Comparison of ENCODE assay signal across 12 cellular contexts in the genomic region with DNA sequence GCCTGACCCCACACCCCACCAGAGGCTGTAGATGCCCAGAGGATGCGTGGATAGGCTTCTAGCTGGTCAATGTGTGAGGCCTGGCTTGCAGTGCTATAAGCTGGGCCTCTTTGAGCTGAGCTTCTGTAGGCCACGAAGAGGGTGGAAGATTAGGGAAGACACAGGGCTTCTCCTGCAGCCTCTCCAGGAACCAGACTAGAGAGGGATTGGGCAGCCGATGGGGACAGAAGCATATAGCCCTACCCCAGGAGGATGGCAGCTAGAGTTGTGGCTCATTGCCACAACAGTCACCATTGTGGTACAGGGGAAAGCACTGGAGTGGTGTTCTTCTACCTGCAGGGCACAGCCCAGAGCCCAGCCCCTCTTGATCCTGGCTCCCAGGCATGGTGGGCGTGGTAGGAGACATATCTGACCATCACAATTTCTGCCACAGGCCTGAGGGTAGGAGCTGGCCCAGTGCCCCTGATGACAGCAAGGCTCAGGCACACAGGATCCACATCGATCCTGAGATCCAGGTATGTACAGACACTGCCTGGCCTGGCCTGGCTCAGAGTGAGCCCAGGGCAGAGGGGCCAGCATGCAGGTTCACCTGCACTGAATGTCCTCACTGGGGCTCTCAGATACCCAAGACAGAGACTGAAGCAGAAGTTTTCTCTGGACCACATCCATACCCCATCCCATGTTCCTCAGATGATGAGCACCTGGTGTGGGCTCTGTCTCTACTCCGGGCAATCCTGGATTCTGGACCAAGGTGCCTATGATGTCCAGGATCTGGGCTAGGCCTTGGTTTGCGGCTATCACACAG. TPM values are rescaled to one million over a fixed set of nuclear protein-coding genes. Genes with fewer than 3 reads are reported as not detected.
A peak's percentile ranks its signal among the peaks of the same experiment; 100 is the strongest.
DNase-seq lines count a peak whose midpoint lies in the region; ATAC-seq and TF ChIP-seq lines count a peak whose summit lies in the region.
"Had no signal": no experiment of that assay in that cellular context is flagged by ENCODE, and none has a peak within 500 bp of the region (broad histone marks: within the 10 kb centered on the region; RNA-seq: fewer than 3 reads in every experiment).

No MANE protein-coding gene starts in this region.

- intact Hi-C loops in Right ventricle myocardium inferior (cut with DNase I) = no loop called here
- intact Hi-C loops in esophagus muscularis mucosa (cut with DNase I) = no loop called here
- intact Hi-C loops in vagina (cut with DNase I) = no loop called here

- peaks cover 0 to 58% of the 10 kb centered on the region in 2 donors for H3K4me1 ChIP-seq in right atrium auricular region
- H3K4me1 ChIP-seq in esophagus muscularis mucosa = peaks cover 45 to 100% (median 95%) of the 10 kb centered on the region in 4 donors
- peaks cover 7% of the 10 kb centered on the region for H3K4me1 ChIP-seq in neural progenitor cell
- H3K4me1 ChIP-seq in vagina = peaks cover 72% of the 10 kb centered on the region

- CTCF ChIA-PET in WTC11 (lab: Charles Lee) = interaction anchor here (4.0 kb wide), 1 partner anchor 28 kb away, joined by 15 read pairs; no protein-coding TSS in a partner anchor

- H3F3A ChIP-seq in neural progenitor cell (ENCODE audit: low read depth) = no peaks in the 10 kb centered on the region

- H3K4me3 ChIP-seq in right atrium auricular region (no peak overlapping the region), esophagus muscularis mucosa (no peak overlapping the region), neural progenitor cell (no peak overlapping the region), vagina (no peak overlapping the region)

- POLR2A ChIA-PET in WTC11 (lab: Charles Lee) = no interaction called here

- H2AFZ ChIP-seq in neural progenitor cell (replicated peaks) = no peak overlapping the region

- no peaks in the 10 kb centered on the region for H3K9me3 ChIP-seq in right atrium auricular region
- H3K9me3 ChIP-seq in esophagus muscularis mucosa = no peaks in the 10 kb centered on the region
- H3K9me3 ChIP-seq in neural progenitor cell (ENCODE audit: low read depth) = no peaks in the 10 kb centered on the region
- no peaks in the 10 kb centered on the region for H3K9me3 ChIP-seq in vagina

- TF ChIP-seq CTCF in right atrium auricular region (IDR thresholded peaks at IDR 0.05) (no peak), esophagus muscularis mucosa (IDR thresholded peaks at IDR 0.05) (no peak), neural progenitor cell (IDR thresholded peaks at IDR 0.05) (no peak), vagina (IDR thresholded peaks at IDR 0.05) (no peak), WTC11 (IDR thresholded peaks at IDR 0.05) (no peak)

- no peak overlapping the region for H3K4me2 ChIP-seq in neural progenitor cell

- H3K27me3 Mint-ChIP-seq in neural progenitor cell (ENCODE audit: insufficient read depth, low read depth) = peaks cover 2% of the 10 kb centered on the region
- H3K27me3 Mint-ChIP-seq in WTC11 (ENCODE audit: low read depth) = no peaks in the 10 kb centered on the region

- no peaks in the 10 kb centered on the region for H3K79me2 ChIP-seq in neural progenitor cell (ENCODE audit: low read depth)

- H3K36me3 ChIP-seq in right atrium auricular region (peaks cover 10% of the 10 kb centered on the region), esophagus muscularis mucosa (peaks cover 0 to 66% (median 39%) of the 10 kb centered on the region in 4 donors), neural progenitor cell (no peaks in the 10 kb centered on the region), vagina (peaks cover 0 to 16% of the 10 kb centered on the region in 2 donors)

- ATAC-seq in Right ventricle myocardium inferior (no peak), WTC11 (no peak)

- WGBS in esophagus muscularis mucosa = 54% methylated on average over 3 of the region's 7 CpGs

- no peak overlapping the region for H3K9ac ChIP-seq in neural progenitor cell

- no peaks in the 10 kb centered on the region for H3K27me3 ChIP-seq in right atrium auricular region
- H3K27me3 ChIP-seq in esophagus muscularis mucosa = no peaks in the 10 kb centered on the region
- H3K27me3 ChIP-seq in neural progenitor cell = no peaks in the 10 kb centered on the region
- H3K27me3 ChIP-seq in vagina = no peaks in the 10 kb centered on the region

- TF ChIP-seq EP300 in esophagus muscularis mucosa (IDR thresholded peaks at IDR 0.05) = no peak

- TF ChIP-seq POLR2A in esophagus muscularis mucosa (IDR thresholded peaks at IDR 0.05; ENCODE audit: low read depth) (no peak), vagina (IDR thresholded peaks at IDR 0.05) (no peak)

- DNase-seq in right atrium auricular region (ENCODE audit: low spot score) (peak; percentile 57), Right ventricle myocardium inferior (ENCODE audit: missing footprints) (no peak), esophagus muscularis mucosa (ENCODE audit: extremely low spot score) (peak; percentile 90), neural progenitor cell (ENCODE audit: low spot score) (no peak), vagina (ENCODE audit: extremely low spot score in 2 of 2) (peak; percentile 72 to 92), NCI-H2171 (lab: John Stamatoyannopoulos, UW) (no peak), NCI-H187 (lab: John Stamatoyannopoulos, UW) (no peak), WTC11 (ENCODE audit: low spot score) (no peak)
- DNase-seq: activated CD4-positive, CD25-positive, alpha-beta regulatory T cell treated with anti-CD3 and anti-CD28 coated beads, Interleukin-2, amount 50 U/mL, for 72 hours; activated naive CD4-positive, alpha-beta T cell treated with anti-CD3 and anti-CD28 coated beads, Interleukin-2, amount 50 U/mL, for 16 hours; GF-D8; Kasumi-1 had no signal

- peak overlapping the region; percentile 75 to 76 for H3K27ac ChIP-seq in right atrium auricular region
- peak overlapping the region; percentile 99 to 100 (median 99) for H3K27ac ChIP-seq in esophagus muscularis mucosa (replicated peaks in 1 of 4)
- no peak overlapping the region for H3K27ac ChIP-seq in neural progenitor cell
- H3K27ac ChIP-seq in vagina = peak overlapping the region; percentile 77

- no peak overlapping the region for H3K4me3 Mint-ChIP-seq in neural progenitor cell
- no peak overlapping the region for H3K4me3 Mint-ChIP-seq in WTC11

- no peaks in the 10 kb centered on the region for H4K20me1 ChIP-seq in neural progenitor cell (ENCODE audit: low read depth)

- H3K4me1 Mint-ChIP-seq in neural progenitor cell (peaks cover 39% of the 10 kb centered on the region), WTC11 (peaks cover 3% of the 10 kb centered on the region; the same call in 1 of the 2 replicates)

- H3K36me3 Mint-ChIP-seq in neural progenitor cell (peaks cover 8% of the 10 kb centered on the region), WTC11 (no peaks in the 10 kb centered on the region)

- H3K27ac Mint-ChIP-seq in neural progenitor cell (peak overlapping the region; percentile 53), WTC11 (no peak overlapping the region)

- H3K9me3 Mint-ChIP-seq in neural progenitor cell = no peaks in the 10 kb centered on the region
- H3K9me3 Mint-ChIP-seq in WTC11 = no peaks in the 10 kb centered on the region

TF ChIP-seq in WTC11, 78 proteins besides CTCF, POLR2A, EP300 and RAD21 (continues in another document):
- TF ChIP-seq NR1H2 (CRISPR knock-in tag; IDR thresholded peaks at IDR 0.05) (no peak), GABPB1 (CRISPR knock-in tag; IDR thresholded peaks at IDR 0.05) (no peak), GTF2I (CRISPR knock-in tag; conservative IDR thresholded peaks at IDR 0.05) (no peak), RORB (CRISPR knock-in tag; IDR thresholded peaks at IDR 0.05) (no peak)
- TF ChIP-seq, protein P1, sequence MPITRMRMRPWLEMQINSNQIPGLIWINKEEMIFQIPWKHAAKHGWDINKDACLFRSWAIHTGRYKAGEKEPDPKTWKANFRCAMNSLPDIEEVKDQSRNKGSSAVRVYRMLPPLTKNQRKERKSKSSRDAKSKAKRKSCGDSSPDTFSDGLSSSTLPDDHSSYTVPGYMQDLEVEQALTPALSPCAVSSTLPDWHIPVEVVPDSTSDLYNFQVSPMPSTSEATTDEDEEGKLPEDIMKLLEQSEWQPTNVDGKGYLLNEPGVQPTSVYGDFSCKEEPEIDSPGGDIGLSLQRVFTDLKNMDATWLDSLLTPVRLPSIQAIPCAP (CRISPR knock-in tag; IDR thresholded peaks at IDR 0.05) = no peak
- TF ChIP-seq, protein P2, sequence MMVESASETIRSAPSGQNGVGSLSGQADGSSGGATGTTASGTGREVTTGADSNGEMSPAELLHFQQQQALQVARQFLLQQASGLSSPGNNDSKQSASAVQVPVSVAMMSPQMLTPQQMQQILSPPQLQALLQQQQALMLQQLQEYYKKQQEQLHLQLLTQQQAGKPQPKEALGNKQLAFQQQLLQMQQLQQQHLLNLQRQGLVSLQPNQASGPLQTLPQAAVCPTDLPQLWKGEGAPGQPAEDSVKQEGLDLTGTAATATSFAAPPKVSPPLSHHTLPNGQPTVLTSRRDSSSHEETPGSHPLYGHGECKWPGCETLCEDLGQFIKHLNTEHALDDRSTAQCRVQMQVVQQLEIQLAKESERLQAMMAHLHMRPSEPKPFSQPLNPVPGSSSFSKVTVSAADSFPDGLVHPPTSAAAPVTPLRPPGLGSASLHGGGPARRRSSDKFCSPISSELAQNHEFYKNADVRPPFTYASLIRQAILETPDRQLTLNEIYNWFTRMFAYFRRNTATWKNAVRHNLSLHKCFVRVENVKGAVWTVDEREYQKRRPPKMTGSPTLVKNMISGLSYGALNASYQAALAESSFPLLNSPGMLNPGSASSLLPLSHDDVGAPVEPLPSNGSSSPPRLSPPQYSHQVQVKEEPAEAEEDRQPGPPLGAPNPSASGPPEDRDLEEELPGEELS (CRISPR knock-in tag; IDR thresholded peaks at IDR 0.05) = no peak

RNA-seq across cellular contexts. Expression of a gene that starts 8.7 kb away (rescaled TPM):
- total RNA-seq in right atrium auricular region = 10 to 100 TPM; 13.4 to 96.7 TPM
- 5.4 TPM for total RNA-seq in Right ventricle myocardium inferior
- total RNA-seq in esophagus muscularis mucosa = 100 to 1,000 TPM in 3 of 4 donors, 10 to 100 TPM in 1; 59.4 to 199 (median 134) TPM
- total RNA-seq in neural progenitor cell (ENCODE audit: low replicate concordance) = 8.3 and 10.3 TPM in 2 replicates
- 76.4 TPM for total RNA-seq in vagina
- 10.6 to 15.2 TPM (median 11.4 TPM) in 3 replicates for total RNA-seq in WTC11 (2021)

RNA-seq across cellular contexts. Expression of a gene that starts 28.0 kb away (rescaled TPM):
- total RNA-seq in right atrium auricular region = 1 to 10 TPM; 1.5 to 2.8 TPM
- total RNA-seq in Right ventricle myocardium inferior = 0.57 TPM
- 1 to 10 TPM in 2 of 4 donors, under 1 TPM in 2; 0.42 to 1.7 (median 1.0) TPM for total RNA-seq in esophagus muscularis mucosa
- total RNA-seq in neural progenitor cell (ENCODE audit: low replicate concordance) = 0.06 and 0.09 TPM in 2 replicates
- 1.7 TPM for total RNA-seq in vagina
- 0.34 to 0.50 TPM (median 0.35 TPM) in 3 replicates for total RNA-seq in WTC11 (2021)

RNA-seq across cellular contexts. Expression of a gene that starts 38.6 kb away (rescaled TPM):
- total RNA-seq in right atrium auricular region (10 to 100 TPM; 60.5 to 65.4 TPM), Right ventricle myocardium inferior (88.7 TPM), esophagus muscularis mucosa (10 to 100 TPM; 28.8 to 44.7 (median 30.8) TPM), neural progenitor cell (ENCODE audit: low replicate concordance) (12.4 and 15.9 TPM in 2 replicates), vagina (42.0 TPM), WTC11 (2021) (15.1 to 19.0 TPM (median 17.8 TPM) in 3 replicates)

Comparison
In these comparisons a context has a peak if more than half of its experiments do, and no peak if none do; other contexts are left out.
1. DNase-seq: peak in right atrium auricular region (single experiment), esophagus muscularis mucosa (single experiment) and vagina (2 of 2); none in Right ventricle myocardium inferior (single experiment), neural progenitor cell (single experiment), NCI-H2171 (single experiment), NCI-H187 (0 of 2) and WTC11 (single experiment).